In genomic region chr7:45363669-45364068, GRCh38 we compare ENCODE assay signal across 20 cellular contexts.
DNase-seq lines count a peak whose midpoint lies in the region; ATAC-seq, FAIRE-seq and TF ChIP-seq lines count a peak whose summit lies in the region.
"Had no signal": no experiment of that assay in that cellular context is flagged by ENCODE, and none has a peak within 500 bp of the region (broad histone marks: within the 10 kb centered on the region; RNA-seq: fewer than 3 reads in every experiment).

No MANE protein-coding gene starts in this region.

- no peak overlapping the region for H2BK12ac ChIP-seq in H1 (ENCODE audit: low read depth, low read length)

- no peak for TF ChIP-seq POLR2A in H1 (IDR thresholded peaks at IDR 0.05; ENCODE audit: control extremely low read depth in 1 of 2, low read depth in 2 of 2, low read length in 2 of 2)

- TF ChIP-seq EP300 in SK-N-SH (IDR thresholded peaks at IDR 0.05; ENCODE audit: borderline replicate concordance in 1 of 2, low read depth in 1 of 2, low read length in 1 of 2): no peak
- TF ChIP-seq EP300 in H1 (IDR thresholded peaks at IDR 0.05; ENCODE audit: borderline replicate concordance in 1 of 2, low read depth in 2 of 2, low read length in 2 of 2): no peak

- H3K4me1 Mint-ChIP-seq in neural progenitor cell: no peaks in the 10 kb centered on the region
- no peaks in the 10 kb centered on the region for H3K4me1 Mint-ChIP-seq in activated CD4-positive, alpha-beta T cell treated with anti-CD3 and anti-CD28 coated beads, Interleukin-2, amount 10 ng/mL, durations not matched to agents 7 days and 5 days

- H3K27ac ChIP-seq in SK-N-SH (ENCODE audit: low read depth in 2 of 2, low read length in 1 of 2): peak overlapping the region in 1 of 2 experiments; percentile 30; a peak in 1 of 4 replicates
- no peak overlapping the region for H3K27ac ChIP-seq in H1 (ENCODE audit: low read depth, low read length)
- H3K27ac ChIP-seq in neural progenitor cell: no peak overlapping the region
- H3K27ac ChIP-seq: Peyer's patch had no signal

- no peaks in the 10 kb centered on the region for H3K79me2 ChIP-seq in SK-N-SH (ENCODE audit: insufficient read depth)
- H3K79me2 ChIP-seq in H1 (ENCODE audit: control insufficient read depth in 1 of 2, insufficient read depth in 2 of 2, low read length in 2 of 2): no peaks in the 10 kb centered on the region
- no peaks in the 10 kb centered on the region for H3K79me2 ChIP-seq in neural progenitor cell (ENCODE audit: low read depth)

- no peak overlapping the region for H2AK5ac ChIP-seq in H1 (ENCODE audit: low read depth, low read length)

- TF ChIP-seq CTCF in SK-N-SH (IDR thresholded peaks at IDR 0.05) (no peak), H1 (IDR thresholded peaks at IDR 0.05; ENCODE audit: control extremely low read depth in 1 of 3, insufficient read depth in 1 of 3, low read depth in 1 of 3, low read length in 3 of 3) (no peak), neural progenitor cell (IDR thresholded peaks at IDR 0.05) (no peak)

- H3K9me3 ChIP-seq in SK-N-SH: no peaks in the 10 kb centered on the region
- no peaks in the 10 kb centered on the region for H3K9me3 ChIP-seq in H1 (ENCODE audit: insufficient read depth in 2 of 2, low read depth in 1 of 2, low read length in 1 of 2)
- H3K9me3 ChIP-seq in neural progenitor cell (ENCODE audit: low read depth): no peaks in the 10 kb centered on the region
- H3K9me3 ChIP-seq: Peyer's patch had no signal

- H3K18ac ChIP-seq in H1 (ENCODE audit: extremely low read depth, low read length): no peak overlapping the region

- H2BK20ac ChIP-seq in H1 (ENCODE audit: low read length): no peak overlapping the region

- H3K56ac ChIP-seq in H1 (replicated peaks; ENCODE audit: insufficient read length, low read depth, low read length): no peak overlapping the region

- H3K4me3 ChIP-seq in SK-N-SH (ENCODE audit: low read depth in 2 of 2, low read length in 1 of 2): no peak overlapping the region
- H3K4me3 ChIP-seq in H1 (ENCODE audit: extremely low read depth in 1 of 4, insufficient read depth in 2 of 4, low read depth in 3 of 4, low read length in 4 of 4): no peak overlapping the region
- H3K4me3 ChIP-seq in neural progenitor cell: no peak overlapping the region
- H3K4me3 ChIP-seq: Peyer's patch had no signal

- no peak overlapping the region for H2BK15ac ChIP-seq in H1 (ENCODE audit: low read length)

- WGBS in SK-N-SH (ENCODE audit: low lambda C conversion rate): 33% methylated on average over 7 of the region's 7 CpGs
- WGBS in H1 (ENCODE audit: extremely low coverage in 1 of 2, insufficient coverage in 1 of 2, insufficient read length in 1 of 2, insufficient replicate concordance in 2 of 2, low coverage in 1 of 2, low lambda C conversion rate in 2 of 2, missing lambda C conversion rate in 1 of 2), 2 experiments: 84% methylated on average over 7 of the region's 7 CpGs; no CpG with 5 or more reads in 1 of the 2 experiments

- CTCF ChIA-PET in SK-N-SH (lab: Yijun Ruan, JAX) (interaction anchor here (0.9 kb wide), 1 partner anchor 28 kb away, joined by 4 read pairs; no protein-coding TSS in a partner anchor), H1 (lab: Charles Lee; ENCODE audit: partially characterized antibody) (interaction anchor here (1.0 to 1.3 kb wide), 2 partner anchors 71 to 103 kb away, joined by 3 read pairs; no protein-coding TSS in a partner anchor)
- CTCF ChIA-PET in activated CD4-positive, alpha-beta T cell treated with anti-CD3 and anti-CD28 coated beads, Interleukin-2, amount 10 ng/mL, durations not matched to agents 7 days and 5 days (lab: Charles Lee): no interaction called here

- no peaks in the 10 kb centered on the region for H3K9me2 ChIP-seq in SK-N-SH

- H3K23me2 ChIP-seq in H1 (ENCODE audit: low read depth, low read length): no peaks in the 10 kb centered on the region; the same call in 1 of the 2 replicates

- no peaks in the 10 kb centered on the region for H3K27me3 ChIP-seq in SK-N-SH (ENCODE audit: insufficient read depth)
- H3K27me3 ChIP-seq in H1 (replicated peaks in 1 of 4; ENCODE audit: control insufficient read depth in 3 of 4, extremely low read depth in 1 of 4, insufficient read depth in 3 of 4, low read length in 3 of 4): no peaks in the 10 kb centered on the region
- H3K27me3 ChIP-seq in neural progenitor cell: no peaks in the 10 kb centered on the region
- H3K27me3 ChIP-seq: Peyer's patch had no signal

- H3K4ac ChIP-seq in H1 (replicated peaks; ENCODE audit: insufficient read length, low read depth, low read length): no peak overlapping the region

- H4K91ac ChIP-seq in H1 (replicated peaks; ENCODE audit: insufficient read length, low read length): no peak overlapping the region

- no peak overlapping the region for H4K8ac ChIP-seq in H1 (ENCODE audit: extremely low read depth, insufficient read depth, low read length)

- peaks cover 0 to 31% of the 10 kb centered on the region in 2 experiments; a peak in 1 of 4 replicates for H3K4me1 ChIP-seq in SK-N-SH (ENCODE audit: control insufficient read depth in 1 of 2, insufficient read depth in 2 of 2, low read depth in 1 of 2, low read length in 1 of 2)
- H3K4me1 ChIP-seq in H1 (replicated peaks in 1 of 4; ENCODE audit: control insufficient read depth in 3 of 4, insufficient read depth in 4 of 4, low read length in 3 of 4): no peaks in the 10 kb centered on the region
- H3K4me1 ChIP-seq in neural progenitor cell: no peaks in the 10 kb centered on the region
- H3K4me1 ChIP-seq: Peyer's patch had no signal

- H3K27me3 Mint-ChIP-seq in neural progenitor cell (ENCODE audit: insufficient read depth, low read depth): peaks cover 4% of the 10 kb centered on the region
- peaks cover 11% of the 10 kb centered on the region for H3K27me3 Mint-ChIP-seq in activated CD4-positive, alpha-beta T cell treated with anti-CD3 and anti-CD28 coated beads, Interleukin-2, amount 10 ng/mL, durations not matched to agents 7 days and 5 days

- no peaks in the 10 kb centered on the region for H3K9me3 Mint-ChIP-seq in neural progenitor cell
- H3K9me3 Mint-ChIP-seq in activated CD4-positive, alpha-beta T cell treated with anti-CD3 and anti-CD28 coated beads, Interleukin-2, amount 10 ng/mL, durations not matched to agents 7 days and 5 days: no peaks in the 10 kb centered on the region

- POLR2A ChIA-PET in SK-N-SH (lab: Yijun Ruan, JAX): no interaction called here
- POLR2A ChIA-PET in H1 (lab: Charles Lee; ENCODE audit: partially characterized antibody): no interaction called here
- POLR2A ChIA-PET in activated CD4-positive, alpha-beta T cell treated with anti-CD3 and anti-CD28 coated beads, Interleukin-2, amount 10 ng/mL, durations not matched to agents 7 days and 5 days (lab: Charles Lee): no interaction called here

- H3K14ac ChIP-seq in H1 (ENCODE audit: insufficient read length): no peak overlapping the region

- no peak overlapping the region for H2BK5ac ChIP-seq in H1 (ENCODE audit: low read depth, low read length)

- no peaks in the 10 kb centered on the region for H3K79me1 ChIP-seq in H1 (ENCODE audit: low read depth, low read length)

- H2BK120ac ChIP-seq in H1 (replicated peaks; ENCODE audit: low read depth, low read length): no peak overlapping the region

- H3K9ac ChIP-seq in SK-N-SH (no peak overlapping the region), H1 (replicated peaks in 1 of 4; ENCODE audit: extremely low read depth in 1 of 4, low read depth in 3 of 4, low read length in 3 of 4) (no peak overlapping the region), neural progenitor cell (no peak overlapping the region)

- H4K20me1 ChIP-seq in SK-N-SH (ENCODE audit: insufficient read depth): no peaks in the 10 kb centered on the region
- H4K20me1 ChIP-seq in H1 (replicated peaks in 1 of 2; ENCODE audit: control insufficient read depth in 1 of 2, insufficient read depth in 2 of 2, low read length in 2 of 2): no peaks in the 10 kb centered on the region
- H4K20me1 ChIP-seq in neural progenitor cell (ENCODE audit: low read depth): no peaks in the 10 kb centered on the region

- ATAC-seq in SK-N-SH treated with all-trans-retinoic acid at 6 μM for 48 hours: no peak
- no peak for ATAC-seq in GM19395 (IDR thresholded peaks at IDR 0.05; ENCODE audit: unreplicated experiment)

- H3K23ac ChIP-seq in H1 (ENCODE audit: insufficient read length): no peak overlapping the region

- DNase-seq in SK-N-SH: no peak
- DNase-seq in ELF-1 (ENCODE audit: low read depth, low spot score): peak; percentile 59
- DNase-seq in H1 (ENCODE audit: low read depth in 1 of 2, low spot score in 2 of 2): no peak
- no peak for DNase-seq in neural progenitor cell (ENCODE audit: low spot score)
- DNase-seq in activated CD4-positive, alpha-beta T cell treated with anti-CD3 and anti-CD28 coated beads, Interleukin-2, amount 10 ng/mL, durations not matched to agents 7 days and 5 days: no peak
- DNase-seq: Calu3, DND-41, H7, KBM-7, NCI-H1048, NCI-H1417, NCI-H1694, NCI-H2029 treated with DMSO at 0.1 percent for 48 hours, NCI-H2227 treated with DMSO at 0.1 percent for 48 hours, NCI-H526 treated with DMSO at 0.1 percent for 48 hours, OCI-M1, Peyer's patch had no signal

- H3K27ac Mint-ChIP-seq in neural progenitor cell: no peak overlapping the region
- no peak overlapping the region for H3K27ac Mint-ChIP-seq in activated CD4-positive, alpha-beta T cell treated with anti-CD3 and anti-CD28 coated beads, Interleukin-2, amount 10 ng/mL, durations not matched to agents 7 days and 5 days

- no peak overlapping the region for H3K4me3 Mint-ChIP-seq in neural progenitor cell
- no peak overlapping the region for H3K4me3 Mint-ChIP-seq in activated CD4-positive, alpha-beta T cell treated with anti-CD3 and anti-CD28 coated beads, Interleukin-2, amount 10 ng/mL, durations not matched to agents 7 days and 5 days

- H3K36me3 ChIP-seq in SK-N-SH (replicated peaks in 1 of 2; ENCODE audit: control insufficient read depth in 1 of 2, insufficient read depth in 2 of 2, low read length in 1 of 2) (no peaks in the 10 kb centered on the region), H1 (ENCODE audit: control insufficient read depth in 2 of 4, insufficient read depth in 4 of 4, low read length in 3 of 4) (no peaks in the 10 kb centered on the region), neural progenitor cell (peaks cover under 1% of the 10 kb centered on the region)
- H3K36me3 ChIP-seq: Peyer's patch had no signal

- FAIRE-seq in H1 (lab: Jason Lieb, UNC): no peak
- FAIRE-seq: GM19239 had no signal

- H4K5ac ChIP-seq in H1 (ENCODE audit: insufficient read length, low read depth, low read length): no peak overlapping the region

- H3K4me2 ChIP-seq in SK-N-SH (no peak overlapping the region), H1 (ENCODE audit: insufficient read depth in 1 of 2, low read depth in 2 of 2, low read length in 2 of 2) (no peak overlapping the region), neural progenitor cell (no peak overlapping the region)

- no peak overlapping the region for H2AFZ ChIP-seq in SK-N-SH (ENCODE audit: low read depth)
- H2AFZ ChIP-seq in H1 (ENCODE audit: low read length): 0 out of 2 replicates have a peak overlapping the region, but pooled peaks have one; percentile 5
- H2AFZ ChIP-seq in neural progenitor cell (replicated peaks): peak overlapping the region; percentile 68

- H3K36me3 Mint-ChIP-seq in neural progenitor cell: no peaks in the 10 kb centered on the region
- H3K36me3 Mint-ChIP-seq in activated CD4-positive, alpha-beta T cell treated with anti-CD3 and anti-CD28 coated beads, Interleukin-2, amount 10 ng/mL, durations not matched to agents 7 days and 5 days (ENCODE audit: low read depth): no peaks in the 10 kb centered on the region

- TF ChIP-seq RAD21 in SK-N-SH (IDR thresholded peaks at IDR 0.05; ENCODE audit: low read length) (no peak), H1 (IDR thresholded peaks at IDR 0.05 in 1 of 2, conservative IDR thresholded peaks at IDR 0.05 in 1 of 2; ENCODE audit: low read depth in 2 of 2, low read length in 2 of 2) (no peak)

- H3F3A ChIP-seq in SK-N-SH (replicated peaks; ENCODE audit: insufficient read depth) (no peaks in the 10 kb centered on the region), neural progenitor cell (ENCODE audit: low read depth) (no peaks in the 10 kb centered on the region)
